Comparison of ENCODE assay signal across 23 cellular contexts in genomic region chr9:80222466-80223169, GRCh38.
"Had no signal": no experiment of that assay in that cellular context is flagged by ENCODE, and none has a peak within 500 bp of the region (broad histone marks: within the 10 kb centered on the region; RNA-seq: fewer than 3 reads in every experiment).

No MANE protein-coding gene starts in this region.

- H3K9me3 Mint-ChIP-seq: dendritic cell treated with granulocyte-macrophage colony-stimulating factor and Interleukin-4, amounts not matched to agents 40 ng/mL and 50 ng/mL, for 4 days had no signal

- DNase-seq: colonic mucosa; cortex of kidney; effector CD8-positive, alpha-beta T cell; effector memory CD8-positive, alpha-beta T cell; endodermal cell; erythroblast; esophagus squamous epithelium; foreskin fibroblast; foreskin melanocyte; gastrocnemius medialis; glutamatergic neuron; head of caudate nucleus; heart right ventricle; hippocampal formation; left cardiac atrium; left lung; left ventricle myocardium superior; lower lobe of right lung; mesendoderm; midbrain had no signal

- H3K27me3 ChIP-seq: colonic mucosa, esophagus squamous epithelium, gastrocnemius medialis, heart right ventricle, left lung had no signal

- H3K4me3 Mint-ChIP-seq: dendritic cell treated with granulocyte-macrophage colony-stimulating factor and Interleukin-4, amounts not matched to agents 40 ng/mL and 50 ng/mL, for 4 days; effector memory CD8-positive, alpha-beta T cell; endodermal cell had no signal

- H3K9me3 ChIP-seq: colonic mucosa, esophagus squamous epithelium, gastrocnemius medialis, lower lobe of right lung had no signal

- H3K4me1 Mint-ChIP-seq: endodermal cell had no signal

- H3K27ac ChIP-seq: colonic mucosa, epithelial cell of prostate, esophagus squamous epithelium, gastrocnemius medialis, heart right ventricle, left lung, lower lobe of right lung had no signal

- H3K4me1 ChIP-seq: colonic mucosa, esophagus squamous epithelium, gastrocnemius medialis, heart right ventricle, left lung, lower lobe of right lung had no signal

- H3K27me3 Mint-ChIP-seq: dendritic cell treated with granulocyte-macrophage colony-stimulating factor and Interleukin-4, amounts not matched to agents 40 ng/mL and 50 ng/mL, for 4 days; effector memory CD8-positive, alpha-beta T cell had no signal

- H3K4me3 ChIP-seq: colonic mucosa, esophagus squamous epithelium, gastrocnemius medialis, heart right ventricle, left lung, lower lobe of right lung had no signal

- H3K36me3 ChIP-seq: colonic mucosa, esophagus squamous epithelium, gastrocnemius medialis, heart right ventricle, left lung, lower lobe of right lung had no signal

- ATAC-seq: effector memory CD8-positive, alpha-beta T cell; esophagus mucosa; gastrocnemius medialis; heart right ventricle; left cardiac atrium; left lung; left ventricle myocardium superior; lower lobe of right lung had no signal

- H3K27ac Mint-ChIP-seq: dendritic cell treated with granulocyte-macrophage colony-stimulating factor and Interleukin-4, amounts not matched to agents 40 ng/mL and 50 ng/mL, for 4 days; effector memory CD8-positive, alpha-beta T cell; endodermal cell had no signal
